ENCODE assay signal across 31 cellular contexts in the genomic region with DNA sequence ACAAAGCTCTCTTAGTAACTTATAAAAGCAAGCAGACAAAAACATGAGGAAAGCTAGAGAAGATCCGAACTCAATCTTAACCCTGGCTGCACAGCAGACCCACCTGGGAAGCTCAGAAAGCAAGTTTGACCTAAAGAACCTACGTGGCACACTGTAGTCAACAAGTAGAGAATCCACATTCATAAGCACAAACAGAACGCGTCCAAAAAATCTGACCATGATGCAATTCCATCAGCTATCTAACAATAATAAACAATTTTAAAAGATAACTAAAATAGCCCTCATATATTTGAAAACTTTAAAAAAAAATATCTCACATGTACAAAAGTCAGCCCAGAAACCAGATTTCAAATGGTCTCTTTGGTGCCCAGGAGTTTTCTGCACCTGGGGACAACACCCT. TPM values are rescaled to one million over a fixed set of nuclear protein-coding genes. Genes with fewer than 3 reads are reported as not detected.
DNase-seq lines count a peak whose midpoint lies in the region; ATAC-seq and TF ChIP-seq lines count a peak whose summit lies in the region.
"Had no signal": no experiment of that assay in that cellular context is flagged by ENCODE, and none has a peak within 500 bp of the region (broad histone marks: within the 10 kb centered on the region; RNA-seq: fewer than 3 reads in every experiment).

No MANE protein-coding gene starts in this region.

- H3K4me1 Mint-ChIP-seq in activated T-cell treated with anti-CD3 and anti-CD28 coated beads, Interleukin-2, amount 50 U/mL, for 24 hours (ENCODE audit: low read depth), result peaks cover 49% of the 10 kb centered on the region
- peaks cover 24% of the 10 kb centered on the region for H3K4me1 Mint-ChIP-seq in neural crest cell

- H3K36me3 Mint-ChIP-seq in activated T-cell treated with anti-CD3 and anti-CD28 coated beads, Interleukin-2, amount 50 U/mL, for 24 hours (ENCODE audit: low read depth), result peaks cover 71% of the 10 kb centered on the region
- H3K36me3 Mint-ChIP-seq in neural crest cell (ENCODE audit: low read depth), result peaks cover 3% of the 10 kb centered on the region

- H3K4me2 ChIP-seq in DND-41 (ENCODE audit: insufficient read depth, low read length), result peak overlapping the region; percentile 34; the same call in 1 of the 2 replicates

- no peak overlapping the region for H3K27ac ChIP-seq in DND-41 (ENCODE audit: low read length)
- H3K27ac ChIP-seq: epithelial cell of prostate, SK-N-MC, stomach had no signal

- H3K27me3 ChIP-seq in DND-41 (ENCODE audit: insufficient read depth, low read length, poor library complexity), result no peaks in the 10 kb centered on the region
- H3K27me3 ChIP-seq: stomach had no signal

- H3K4me1 ChIP-seq in DND-41 (ENCODE audit: insufficient read depth, low read length), result peaks cover 38% of the 10 kb centered on the region

- TF ChIP-seq CTCF in DND-41 (IDR thresholded peaks at IDR 0.05; ENCODE audit: borderline replicate concordance, extremely low read depth, low read length, poor library complexity, severe bottlenecking) (no peak), neural crest cell (conservative IDR thresholded peaks at IDR 0.05) (no peak)

- peak overlapping the region; percentile 73 for H3K27ac Mint-ChIP-seq in activated T-cell treated with anti-CD3 and anti-CD28 coated beads, Interleukin-2, amount 50 U/mL, for 24 hours
- H3K27ac Mint-ChIP-seq in neural crest cell (ENCODE audit: unreplicated experiment), result no peak overlapping the region
- H3K27ac Mint-ChIP-seq: activated T-helper 2 cell treated with anti-CD3 and anti-CD28 coated beads, Interferon-gamma antibody, Interleukin-2, Interleukin-4, amounts not matched to agents 10 μg/mL and 5 μg/mL and 100 μg/mL, durations not matched to agents 14 hours and 24 hours and 36 hours; mesothelial cell of epicardium; T-helper 2 cell treated with Interferon-gamma antibody and Interleukin-4, amounts not matched to agents 5 μg/mL and 100 μg/mL, for 36 hours had no signal

- ATAC-seq in DND-41 (ENCODE audit: insufficient read depth, low read depth), result no peak
- no peak for ATAC-seq in GM21423 (IDR thresholded peaks at IDR 0.05; ENCODE audit: unreplicated experiment)
- ATAC-seq: activated naive CD4-positive, alpha-beta T cell treated with anti-CD3 and anti-CD28 coated beads, Interleukin-2, amount 50 U/mL, for 72 hours; right cardiac atrium had no signal

- H2AFZ ChIP-seq in DND-41 (ENCODE audit: low read depth, low read length), result no peak overlapping the region

- peaks cover 54% of the 10 kb centered on the region for H3K36me3 ChIP-seq in DND-41 (ENCODE audit: insufficient read depth, low read length)

- no peak overlapping the region for H3K4me3 ChIP-seq in DND-41 (ENCODE audit: low read depth in 1 of 2, low read length in 2 of 2)
- H3K4me3 ChIP-seq: SK-N-MC, stomach had no signal

- no peak overlapping the region for H3K9ac ChIP-seq in DND-41 (ENCODE audit: low read depth, low read length)

- H3K4me3 Mint-ChIP-seq in activated T-cell treated with anti-CD3 and anti-CD28 coated beads, Interleukin-2, amount 50 U/mL, for 24 hours, result no peak overlapping the region
- peak overlapping the region; percentile 39 for H3K4me3 Mint-ChIP-seq in neural crest cell
- H3K4me3 Mint-ChIP-seq: mesothelial cell of epicardium; T-helper 2 cell treated with Interferon-gamma antibody and Interleukin-4, amounts not matched to agents 5 μg/mL and 100 μg/mL, for 36 hours had no signal

- H3K27me3 Mint-ChIP-seq in activated T-cell treated with anti-CD3 and anti-CD28 coated beads, Interleukin-2, amount 50 U/mL, for 24 hours, result no peaks in the 10 kb centered on the region
- H3K27me3 Mint-ChIP-seq in neural crest cell (ENCODE audit: low read depth), result no peaks in the 10 kb centered on the region

- no peak for DNase-seq in activated T-cell treated with anti-CD3 and anti-CD28 coated beads, Interleukin-2, amount 50 U/mL, for 24 hours
- DNase-seq in activated T-cell treated with anti-CD3 and anti-CD28 coated beads for 4 hours, result no peak
- no peak for DNase-seq in DND-41
- DNase-seq in amniotic epithelial cell (ENCODE audit: low read depth), result peak; percentile 16
- DNase-seq in neural crest cell (ENCODE audit: low read depth, low spot score), result no peak
- no peak for DNase-seq in SIG-M5 treated with dmso at 0.1 percent for 504 hours (lab: John Stamatoyannopoulos, UW; ENCODE audit: unreplicated experiment)
- DNase-seq in SK-N-DZ (ENCODE audit: low spot score), result no peak
- DNase-seq: activated CD4-positive, alpha-beta T cell treated with anti-CD3 and anti-CD28 coated beads for 4 hours; AML-193; caudate nucleus; cortex of kidney; DMS153; effector memory CD4-positive, alpha-beta T cell; H7; NCI-H1105 treated with DMSO at 0.1 percent for 48 hours; NCI-H2029; NCI-H510A treated with DMSO at 0.1 percent for 48 hours; NK-92 treated with Interleukin-12 subunit alpha and Interleukin-12 subunit beta, amount 100 ng/mL, for 24 hours; stomach had no signal

- H4K20me1 ChIP-seq in DND-41 (ENCODE audit: insufficient read depth, low read length), result peaks cover 19% of the 10 kb centered on the region

- no peaks in the 10 kb centered on the region for H3K9me3 Mint-ChIP-seq in activated T-cell treated with anti-CD3 and anti-CD28 coated beads, Interleukin-2, amount 50 U/mL, for 24 hours
- no peaks in the 10 kb centered on the region for H3K9me3 Mint-ChIP-seq in neural crest cell
- H3K9me3 Mint-ChIP-seq: activated naive CD4-positive, alpha-beta T cell treated with anti-CD3 and anti-CD28 coated beads, Interleukin-2, amount 50 U/mL, for 72 hours; activated T-helper 2 cell treated with anti-CD3 and anti-CD28 coated beads, Interferon-gamma antibody, Interleukin-2, Interleukin-4, amounts not matched to agents 10 μg/mL and 5 μg/mL and 100 μg/mL, durations not matched to agents 14 hours and 24 hours and 36 hours; mesothelial cell of epicardium; T-helper 2 cell treated with Interferon-gamma antibody and Interleukin-4, amounts not matched to agents 5 μg/mL and 100 μg/mL, for 36 hours had no signal

- H3K79me2 ChIP-seq in DND-41 (ENCODE audit: insufficient read depth, low read length), result peaks cover 87% of the 10 kb centered on the region

- H3K9me3 ChIP-seq in DND-41 (ENCODE audit: insufficient read depth, low read length, severe bottlenecking), result no peaks in the 10 kb centered on the region
- H3K9me3 ChIP-seq: stomach had no signal

RNA-seq across cellular contexts. Expression of gene LMAN2, which starts 4.6 kb away (rescaled TPM):
- 73.0 and 80.5 TPM in 2 replicates for total RNA-seq in neural crest cell
- 222 and 238 TPM in 2 replicates for polyA plus RNA-seq in SK-N-DZ (2014; cell fraction: cytosol; rRNA removed)
- 130 and 183 TPM in 2 replicates for polyA plus RNA-seq in SK-N-DZ (2014; cell fraction: nucleus; rRNA removed)

RNA-seq across cellular contexts. Expression of gene RGS14, which starts 10.9 kb away (rescaled TPM):
- 12.3 and 15.7 TPM in 2 replicates for total RNA-seq in neural crest cell
- polyA plus RNA-seq in SK-N-DZ (2014; cell fraction: cytosol; rRNA removed), result 20.8 and 55.9 TPM in 2 replicates
- 62.5 and 74.6 TPM in 2 replicates for polyA plus RNA-seq in SK-N-DZ (2014; cell fraction: nucleus; rRNA removed)

RNA-seq across cellular contexts. Expression of gene MXD3, which starts 35.1 kb away (rescaled TPM):
- 36.9 and 40.3 TPM in 2 replicates for total RNA-seq in neural crest cell
- polyA plus RNA-seq in SK-N-DZ (2014; cell fraction: cytosol; rRNA removed), result 263 and 287 TPM in 2 replicates
- polyA plus RNA-seq in SK-N-DZ (2014; cell fraction: nucleus; rRNA removed), result 398 TPM in 2 replicates

RNA-seq across cellular contexts. Expression of gene SLC34A1, which starts 37.4 kb away (rescaled TPM):
- total RNA-seq in neural crest cell, result 0.16 TPM in 1 of 2 replicates, not detected in the other
- not detected in 2 replicates for polyA plus RNA-seq in SK-N-DZ (2014; cell fraction: cytosol; rRNA removed)
- polyA plus RNA-seq in SK-N-DZ (2014; cell fraction: nucleus; rRNA removed), result not detected in 2 replicates
- total RNA-seq: A673; activated T-helper 2 cell treated with anti-CD3 and anti-CD28 coated beads, Interferon-gamma antibody, Interleukin-2, Interleukin-4, amounts not matched to agents 10 μg/mL and 5 μg/mL and 100 μg/mL, durations not matched to agents 14 hours and 24 hours and 36 hours; H7; HT-29; MCF 10A; mesothelial cell of epicardium; posterior vena cava; right cardiac atrium; stomach had no signal
- polyA plus RNA-seq: right cardiac atrium had no signal

RNA-seq across cellular contexts. Expression of gene PRELID1, which starts 43.2 kb away (rescaled TPM):
- 169 and 180 TPM in 2 replicates for total RNA-seq in neural crest cell
- 367 and 387 TPM in 2 replicates for polyA plus RNA-seq in SK-N-DZ (2014; cell fraction: cytosol; rRNA removed)
- 166 and 262 TPM in 2 replicates for polyA plus RNA-seq in SK-N-DZ (2014; cell fraction: nucleus; rRNA removed)
